1 cellular context compared by ENCODE assay signal in genomic region chr3:112088944-112089343, GRCh38.
TF ChIP-seq lines count a peak whose summit lies in the region.

No MANE protein-coding gene starts in this region.

TF ChIP-seq in IMR-90, 13 proteins besides CTCF, POLR2A, EP300 and RAD21:
- no peak for TF ChIP-seq FOS (IDR thresholded peaks at IDR 0.05; ENCODE audit: low read depth, low read length)
- no peak for TF ChIP-seq MAFK (IDR thresholded peaks at IDR 0.05; ENCODE audit: low read depth, low read length)
- TF ChIP-seq BHLHE40 (IDR thresholded peaks at IDR 0.05; ENCODE audit: low read depth, low read length) = no peak
- TF ChIP-seq RCOR1 (IDR thresholded peaks at IDR 0.05; ENCODE audit: insufficient replicate concordance, low read length) = no peak
- no peak for TF ChIP-seq CEBPB (IDR thresholded peaks at IDR 0.05; ENCODE audit: low read depth, low read length)
- TF ChIP-seq NFE2L2 (IDR thresholded peaks at IDR 0.05; ENCODE audit: low read depth, low read length) = no peak
- TF ChIP-seq RFX5 (IDR thresholded peaks at IDR 0.05; ENCODE audit: low read depth, low read length) = no peak
